Comparison of ENCODE assay signal across 1 cellular context in genomic region chr12:132740652-132741051, GRCh38.
TF ChIP-seq lines count a peak whose summit lies in the region.

No MANE protein-coding gene starts in this region.

TF ChIP-seq in HepG2, 621 proteins besides CTCF, POLR2A, EP300 and RAD21:
- no peak for TF ChIP-seq TAF1 (CRISPR knock-in tag; IDR thresholded peaks at IDR 0.05)
- TF ChIP-seq ZNF713 (CRISPR knock-in tag; IDR thresholded peaks at IDR 0.05), result no peak
- TF ChIP-seq KMT2A (CRISPR knock-in tag; IDR thresholded peaks at IDR 0.05), result no peak
- peak; percentile 22 for TF ChIP-seq AGO2 (optimal IDR thresholded peaks at IDR 0.05; ENCODE audit: low read depth, low read length)
- TF ChIP-seq ZNF569 (CRISPR knock-in tag; IDR thresholded peaks at IDR 0.05; ENCODE audit: borderline replicate concordance), result no peak
- TF ChIP-seq SSRP1 (CRISPR knock-in tag; IDR thresholded peaks at IDR 0.05), result no peak
